Comparison of ENCODE assay signal across 27 cellular contexts in genomic region chr5:125203039-125203438, GRCh38.
"Had no signal": no experiment of that assay in that cellular context is flagged by ENCODE, and none has a peak within 500 bp of the region (broad histone marks: within the 10 kb centered on the region; RNA-seq: fewer than 3 reads in every experiment).

No MANE protein-coding gene starts in this region.

- H3K4me3 ChIP-seq: adrenal gland, left ventricle myocardium inferior, lung, sigmoid colon, uterus had no signal

- H3K36me3 ChIP-seq: adrenal gland, brain microvascular endothelial cell, left ventricle myocardium inferior, sigmoid colon, uterus, WERI-Rb-1 had no signal

- DNase-seq: activated CD4-positive, alpha-beta memory T cell treated with anti-CD3 and anti-CD28 coated beads for 36 hours; activated CD4-positive, alpha-beta T cell treated with anti-CD3 and anti-CD28 coated beads, Interleukin-2, amount 10 ng/mL, durations not matched to agents 24 days and 14 days; activated CD4-positive, CD25-positive, alpha-beta regulatory T cell treated with anti-CD3 and anti-CD28 coated beads, Interleukin-2, amount 50 U/mL, for 72 hours; activated CD8-positive, alpha-beta memory T cell treated with anti-CD3 and anti-CD28 coated beads, Interleukin-2, amount 50 U/mL, for 4 hours; activated effector memory CD4-positive, alpha-beta T cell treated with anti-CD3 and anti-CD28 coated beads, Interleukin-2, amount 50 U/mL, for 16 hours; activated naive CD4-positive, alpha-beta T cell treated with anti-CD3 and anti-CD28 coated beads for 36 hours; activated naive CD8-positive, alpha-beta T cell treated with anti-CD3 and anti-CD28 coated beads for 36 hours; activated T-cell treated with anti-CD3 and anti-CD28 coated beads, Interleukin-2, amount 50 U/mL, for 1 hour; aorta; brain microvascular endothelial cell; caudate nucleus; cortex of kidney; kidney glomerular epithelial cell; left ventricle myocardium inferior; mesendoderm; natural killer cell; sigmoid colon; small intestine; stimulated activated CD4-positive, alpha-beta T cell treated with anti-CD3 and anti-CD28 coated beads, Interleukin-4, amount 100 ng/mL, for 24 hours; T-helper 17 cell; T1000; uterus; WERI-Rb-1 had no signal

- H3K9me3 ChIP-seq: adrenal gland, left ventricle myocardium inferior, sigmoid colon, uterus had no signal

- H3K27me3 ChIP-seq: adrenal gland, brain microvascular endothelial cell, sigmoid colon, uterus had no signal

- ATAC-seq: natural killer cell; stimulated activated effector memory CD8-positive, alpha-beta T cell treated with anti-CD3 and anti-CD28 coated beads, Interleukin-12 subunit alpha, Interleukin-12 subunit beta, amount 100 ng/mL, for 72 hours; T-helper 17 cell had no signal

- H3K27ac ChIP-seq: brain microvascular endothelial cell, left ventricle myocardium inferior, sigmoid colon, WERI-Rb-1 had no signal

- FAIRE-seq: endothelial cell of umbilical vein, small intestine had no signal
